In genomic region chr3:184666422-184666821, GRCh38 we compare ENCODE assay signal across 13 cellular contexts.
"Had no signal": no experiment of that assay in that cellular context is flagged by ENCODE, and none has a peak within 500 bp of the region (broad histone marks: within the 10 kb centered on the region; RNA-seq: fewer than 3 reads in every experiment).

No MANE protein-coding gene starts in this region.

- H3K4me1 Mint-ChIP-seq: activated CD4-positive, alpha-beta memory T cell treated with anti-CD3 and anti-CD28 coated beads, Interleukin-2, amount 10 ng/mL, durations not matched to agents 7 days and 5 days; activated naive CD8-positive, alpha-beta T cell treated with anti-CD3 and anti-CD28 coated beads, Interleukin-2, amount 10 ng/mL, durations not matched to agents 7 days and 5 days had no signal

- H3K4me3 Mint-ChIP-seq: activated CD4-positive, alpha-beta memory T cell treated with anti-CD3 and anti-CD28 coated beads, Interleukin-2, amount 10 ng/mL, durations not matched to agents 7 days and 5 days; activated naive CD8-positive, alpha-beta T cell treated with anti-CD3 and anti-CD28 coated beads, Interleukin-2, amount 10 ng/mL, durations not matched to agents 7 days and 5 days; neural crest cell had no signal

- DNase-seq: activated CD4-positive, alpha-beta memory T cell treated with anti-CD3 and anti-CD28 coated beads, Interleukin-2, amount 10 ng/mL, durations not matched to agents 7 days and 5 days; activated naive CD8-positive, alpha-beta T cell treated with anti-CD3 and anti-CD28 coated beads, Interleukin-2, amount 10 ng/mL, durations not matched to agents 7 days and 5 days; activated T-cell treated with anti-CD3 and anti-CD28 coated beads, Interleukin-2, amount 50 U/mL, for 48 hours; anterior cingulate cortex; effector CD4-positive, alpha-beta T cell; hippocampal formation; kidney glomerular epithelial cell; sigmoid colon; stimulated activated CD4-positive, alpha-beta T cell treated with anti-CD3 and anti-CD28 coated beads, Interleukin-2, amount 100 ng/mL, for 48 hours; stimulated activated naive CD4-positive, alpha-beta T cell treated with Interleukin-2 at 50 U/mL for 16 hours; trophoblast cell had no signal

- H3K27ac Mint-ChIP-seq: activated CD4-positive, alpha-beta memory T cell treated with anti-CD3 and anti-CD28 coated beads, Interleukin-2, amount 10 ng/mL, durations not matched to agents 7 days and 5 days; activated naive CD8-positive, alpha-beta T cell treated with anti-CD3 and anti-CD28 coated beads, Interleukin-2, amount 10 ng/mL, durations not matched to agents 7 days and 5 days had no signal

- ATAC-seq: gastroesophageal sphincter had no signal

- H3K36me3 Mint-ChIP-seq: activated naive CD8-positive, alpha-beta T cell treated with anti-CD3 and anti-CD28 coated beads, Interleukin-2, amount 10 ng/mL, durations not matched to agents 7 days and 5 days had no signal

- H3K9me3 Mint-ChIP-seq: activated CD4-positive, alpha-beta memory T cell treated with anti-CD3 and anti-CD28 coated beads, Interleukin-2, amount 10 ng/mL, durations not matched to agents 7 days and 5 days; activated naive CD8-positive, alpha-beta T cell treated with anti-CD3 and anti-CD28 coated beads, Interleukin-2, amount 10 ng/mL, durations not matched to agents 7 days and 5 days; neural crest cell had no signal
